Comparison of ENCODE assay signal across 14 cellular contexts in the genomic region with DNA sequence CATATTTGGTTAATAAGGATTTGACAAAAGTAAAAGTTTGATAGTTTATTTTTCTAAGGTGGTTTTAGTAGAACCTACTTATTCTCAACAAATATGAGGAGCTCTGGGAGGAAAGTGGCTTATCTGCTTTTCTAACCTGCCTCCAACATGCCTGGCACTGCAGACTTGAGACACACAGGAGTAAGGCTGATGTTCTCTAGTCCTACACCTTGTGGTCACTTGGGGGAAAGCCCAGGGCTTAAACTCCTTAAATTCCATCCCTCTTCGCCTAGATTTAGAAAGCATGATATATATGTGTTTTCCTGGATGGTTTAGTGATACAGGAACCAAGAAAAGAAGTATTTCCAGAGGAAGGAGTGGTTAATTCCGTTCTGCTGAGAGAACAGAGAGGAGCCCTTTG. TPM values are rescaled to one million over a fixed set of nuclear protein-coding genes. Genes with fewer than 3 reads are reported as not detected.
DNase-seq lines count a peak whose midpoint lies in the region; ATAC-seq and TF ChIP-seq lines count a peak whose summit lies in the region.
"Had no signal": no experiment of that assay in that cellular context is flagged by ENCODE, and none has a peak within 500 bp of the region (broad histone marks: within the 10 kb centered on the region; RNA-seq: fewer than 3 reads in every experiment).

No MANE protein-coding gene starts in this region.

- peaks cover 4 to 6% of the 10 kb centered on the region in 2 donors for H3K9me3 ChIP-seq in breast epithelium
- no peaks in the 10 kb centered on the region for H3K9me3 ChIP-seq in Panc1 (ENCODE audit: control insufficient read depth, insufficient read depth, low read depth, low read length)
- H3K9me3 ChIP-seq: SK-N-SH had no signal

- no peaks in the 10 kb centered on the region for H3K9me3 Mint-ChIP-seq in MCF 10A (ENCODE audit: unreplicated experiment)

- no peak for TF ChIP-seq CTCF in MCF 10A (IDR thresholded peaks at IDR 0.05; ENCODE audit: unreplicated experiment)
- no peak for TF ChIP-seq CTCF in breast epithelium (IDR thresholded peaks at IDR 0.05)
- TF ChIP-seq CTCF in Panc1 (IDR thresholded peaks at IDR 0.05): peak; percentile 15; the same call in 1 of the 2 replicates
- TF ChIP-seq CTCF in foreskin keratinocyte (conservative IDR thresholded peaks at IDR 0.05): peak; percentile 6

- ATAC-seq in Panc1 (no peak), foreskin keratinocyte (no peak)

- TF ChIP-seq POLR2A in breast epithelium (IDR thresholded peaks at IDR 0.05): no peak

- BruUV-seq in MCF 10A (replicated peaks; lab: Mats Ljungman, UMichigan): no TSS peak
- BruUV-seq in Panc1 (replicated peaks; lab: Mats Ljungman, UMichigan): no TSS peak

- DNase-seq in MCF 10A (ENCODE audit: unreplicated experiment): peak; percentile 2
- no peak for DNase-seq in breast epithelium (ENCODE audit: low spot score in 2 of 2)
- DNase-seq in Panc1 (ENCODE audit: low read depth, low spot score): no peak
- DNase-seq in foreskin keratinocyte: no peak
- DNase-seq in NCI-H2107 (lab: John Stamatoyannopoulos, UW): no peak
- DNase-seq in mucosa of gallbladder (ENCODE audit: low spot score): no peak
- no peak for DNase-seq in NCI-H446 (lab: John Stamatoyannopoulos, UW)
- no peak for DNase-seq in effector CD4-positive, alpha-beta T cell
- DNase-seq: IMR-90, NCI-H146, NCI-H2081 treated with DMSO at 0.1 percent for 48 hours, Right ventricle myocardium superior, SK-N-SH had no signal

- H3K36me3 ChIP-seq in breast epithelium (no peaks in the 10 kb centered on the region), Panc1 (ENCODE audit: control insufficient read depth, insufficient read depth, low read length) (no peaks in the 10 kb centered on the region)

- H3K27me3 Mint-ChIP-seq in MCF 10A (ENCODE audit: insufficient read depth, unreplicated experiment): no peaks in the 10 kb centered on the region

- POLR2A ChIA-PET in MCF 10A (lab: Yijun Ruan, JAX): no interaction called here
- POLR2A ChIA-PET in Panc1 (lab: Charles Lee): no interaction called here

- CTCF ChIA-PET in MCF 10A (lab: Yijun Ruan, JAX): interaction anchor here (0.6 kb wide), 1 partner anchor 93 kb away, joined by 3 read pairs; no protein-coding TSS in a partner anchor
- CTCF ChIA-PET in Panc1 (lab: Charles Lee): no interaction called here

- no peak overlapping the region for H3K4me3 Mint-ChIP-seq in MCF 10A (ENCODE audit: unreplicated experiment)

- in situ Hi-C loops in Panc1 (cut with HindIII; ENCODE audit: low pct_unique_long_range_greater_than_20kb, low sequenced_read_pairs): no loop called here

- intact Hi-C loops in MCF 10A (cut with micrococcal nuclease) (no loop called here), breast epithelium (cut with DNase I; ENCODE audit: low total_unique reads) (no loop called here), Panc1 (cut with micrococcal nuclease; ENCODE audit: unreplicated experiment) (no loop called here)

- H3K36me3 Mint-ChIP-seq in MCF 10A (ENCODE audit: insufficient read depth, unreplicated experiment): no peaks in the 10 kb centered on the region

- H3K27me3 ChIP-seq in breast epithelium: no peaks in the 10 kb centered on the region
- no peaks in the 10 kb centered on the region for H3K27me3 ChIP-seq in Panc1 (ENCODE audit: control insufficient read depth, insufficient read depth, low read length)
- no peaks in the 10 kb centered on the region for H3K27me3 ChIP-seq in foreskin keratinocyte

- H3K4me1 ChIP-seq in breast epithelium (no peaks in the 10 kb centered on the region), Panc1 (ENCODE audit: control insufficient read depth, insufficient read depth, low read length) (no peaks in the 10 kb centered on the region), foreskin keratinocyte (no peaks in the 10 kb centered on the region)

- H3K27ac Mint-ChIP-seq in MCF 10A (ENCODE audit: low read depth, unreplicated experiment): no peak overlapping the region

- no peaks in the 10 kb centered on the region for H3K4me1 Mint-ChIP-seq in MCF 10A (ENCODE audit: insufficient read depth, unreplicated experiment)

- H3K4me3 ChIP-seq in breast epithelium (no peak overlapping the region), Panc1 (ENCODE audit: low read depth in 2 of 2, low read length in 2 of 2) (no peak overlapping the region)

- H3K27ac ChIP-seq in breast epithelium (no peak overlapping the region), Panc1 (ENCODE audit: low read length) (no peak overlapping the region), foreskin keratinocyte (no peak overlapping the region)
- H3K27ac ChIP-seq: C4-2B had no signal

RNA-seq across cellular contexts. Expression of gene SAMD5, which starts 39.9 kb away (rescaled TPM):
- 2.3 and 2.6 TPM in 2 replicates for total RNA-seq in MCF 10A (2022)
- 10 to 100 TPM in 1 of 3 donors, 1 to 10 TPM in 1, under 1 TPM in 1; 0.80 to 13.5 (median 8.8) TPM for total RNA-seq in breast epithelium
- total RNA-seq in Panc1 (2021; ENCODE audit: unreplicated experiment): 0.23 TPM
- polyA plus RNA-seq in Panc1 (2012; ENCODE audit: insufficient read length): not detected
- 1.4 and 2.6 TPM in 2 replicates for total RNA-seq in foreskin keratinocyte
- polyA plus RNA-seq in foreskin keratinocyte: 0.46 and 0.76 TPM in 2 replicates
- total RNA-seq in mucosa of gallbladder: 7.3 TPM
- polyA plus RNA-seq: SK-N-SH had no signal

Comparison
In these comparisons a context has a peak if more than half of its experiments do, and no peak if none do; other contexts are left out.
1. CTCF ChIP-seq: peak in Panc1 (single experiment) and foreskin keratinocyte (single experiment); none in MCF 10A (single experiment) and breast epithelium (0 of 3).